1 cellular context compared by ENCODE assay signal in the genomic region with DNA sequence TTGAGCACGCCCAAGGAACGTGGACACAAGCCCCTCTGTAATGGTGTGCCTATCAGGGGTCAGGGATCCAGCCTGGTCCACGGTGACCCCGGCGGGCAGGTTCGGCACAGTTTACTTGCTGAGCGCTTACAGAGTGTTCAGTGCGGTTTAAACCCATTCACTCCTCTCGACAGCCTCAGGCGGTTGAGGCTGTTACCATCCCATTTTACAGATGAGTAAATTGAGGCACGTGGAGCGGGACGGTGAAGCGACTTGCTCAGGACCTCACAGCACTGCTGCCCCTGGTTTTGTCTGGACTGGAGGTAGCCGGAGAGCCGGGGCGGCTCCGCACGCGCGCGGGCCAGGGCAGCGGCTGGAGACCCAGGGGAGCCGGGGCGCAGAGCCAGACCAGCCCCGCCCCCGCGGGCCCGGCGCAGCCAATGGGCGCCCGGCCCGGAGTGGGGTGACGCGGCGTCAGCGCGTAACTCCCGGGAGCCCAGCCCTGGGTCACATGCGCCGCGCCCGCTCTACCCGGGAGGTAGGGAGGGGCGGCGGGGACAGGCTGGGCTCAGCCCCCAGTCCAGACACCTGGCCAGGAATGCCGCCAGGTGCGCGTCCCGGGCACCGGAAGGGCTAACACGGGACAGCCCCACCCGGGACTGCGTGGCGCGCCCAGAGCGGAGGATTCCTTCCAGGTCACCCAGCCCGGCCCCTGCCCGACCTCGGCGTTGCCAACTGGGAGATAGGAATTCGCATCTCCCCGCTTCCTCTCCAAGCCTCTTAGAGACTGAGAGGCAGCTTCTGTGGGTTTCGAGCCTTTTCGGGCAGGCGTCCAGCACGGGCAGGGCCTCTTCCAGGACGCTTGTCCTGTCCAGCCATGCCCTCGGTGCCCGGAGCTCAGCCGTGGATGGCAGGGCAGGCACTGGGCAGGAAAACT.
TF ChIP-seq lines count a peak whose summit lies in the region.

No MANE protein-coding gene starts in this region.

TF ChIP-seq in HepG2, 621 proteins besides CTCF, POLR2A, EP300 and RAD21 (continued from another document):
- TF ChIP-seq AHDC1 (CRISPR knock-in tag; IDR thresholded peaks at IDR 0.05; ENCODE audit: borderline replicate concordance) (no peak), ZFP37 (CRISPR knock-in tag; IDR thresholded peaks at IDR 0.05; ENCODE audit: borderline replicate concordance) (no peak), GMEB1 (CRISPR knock-in tag; IDR thresholded peaks at IDR 0.05; ENCODE audit: borderline replicate concordance) (peak; percentile 80), SMYD3 (CRISPR knock-in tag; IDR thresholded peaks at IDR 0.05) (0 out of 2 replicates have a peak, but pooled peaks have one; percentile 25), ZNF337 (CRISPR knock-in tag; IDR thresholded peaks at IDR 0.05; ENCODE audit: borderline replicate concordance, low read depth) (peak; percentile 38; the same call in 1 of the 2 replicates), GATAD2A (CRISPR knock-in tag; IDR thresholded peaks at IDR 0.05) (peak; percentile 52; the same call in 1 of the 2 replicates), ZNF441 (CRISPR knock-in tag; IDR thresholded peaks at IDR 0.05; ENCODE audit: borderline replicate concordance) (peak; percentile 75; the same call in 1 of the 2 replicates), ZNF253 (CRISPR knock-in tag; IDR thresholded peaks at IDR 0.05; ENCODE audit: borderline replicate concordance) (0 out of 2 replicates have a peak, but pooled peaks have one; percentile 82), ZNF879 (CRISPR knock-in tag; IDR thresholded peaks at IDR 0.05) (no peak), ZMYM2 (CRISPR knock-in tag; IDR thresholded peaks at IDR 0.05) (peak; percentile 97), CHD4 (IDR thresholded peaks at IDR 0.05; ENCODE audit: borderline replicate concordance, low read length) (peak; percentile 98; the same call in 1 of the 2 replicates), ZNF761 (CRISPR knock-in tag; conservative IDR thresholded peaks at IDR 0.05) (0 out of 2 replicates have a peak, but pooled peaks have one; percentile 36), NFRKB (IDR thresholded peaks at IDR 0.05) (no peak), ZNF629 (CRISPR knock-in tag; conservative IDR thresholded peaks at IDR 0.05) (peak; percentile 100), ZFP82 (CRISPR knock-in tag; IDR thresholded peaks at IDR 0.05; ENCODE audit: borderline replicate concordance) (peak; percentile 43; the same call in 1 of the 2 replicates), TCF12 (IDR thresholded peaks at IDR 0.05) (no peak), TCF12 (CRISPR knock-in tag; IDR thresholded peaks at IDR 0.05) (peak; percentile 78; the same call in 1 of the 2 replicates), ZNF570 (CRISPR knock-in tag; IDR thresholded peaks at IDR 0.05; ENCODE audit: borderline replicate concordance) (no peak), ZNF558 (CRISPR knock-in tag; IDR thresholded peaks at IDR 0.05; ENCODE audit: borderline replicate concordance) (peak; percentile 83; the same call in 1 of the 2 replicates), STAT5B (CRISPR knock-in tag; IDR thresholded peaks at IDR 0.05) (no peak), ZNF768 (CRISPR knock-in tag; IDR thresholded peaks at IDR 0.05) (peak; percentile 89), ZSCAN9 (CRISPR knock-in tag; IDR thresholded peaks at IDR 0.05; ENCODE audit: borderline replicate concordance) (peak; percentile 80; the same call in 1 of the 2 replicates), MIER2 (CRISPR knock-in tag; IDR thresholded peaks at IDR 0.05) (peak; percentile 27; the same call in 1 of the 2 replicates), MEIS2 (CRISPR knock-in tag; IDR thresholded peaks at IDR 0.05) (peak; percentile 29; the same call in 1 of the 2 replicates)
- TF ChIP-seq, protein P1, sequence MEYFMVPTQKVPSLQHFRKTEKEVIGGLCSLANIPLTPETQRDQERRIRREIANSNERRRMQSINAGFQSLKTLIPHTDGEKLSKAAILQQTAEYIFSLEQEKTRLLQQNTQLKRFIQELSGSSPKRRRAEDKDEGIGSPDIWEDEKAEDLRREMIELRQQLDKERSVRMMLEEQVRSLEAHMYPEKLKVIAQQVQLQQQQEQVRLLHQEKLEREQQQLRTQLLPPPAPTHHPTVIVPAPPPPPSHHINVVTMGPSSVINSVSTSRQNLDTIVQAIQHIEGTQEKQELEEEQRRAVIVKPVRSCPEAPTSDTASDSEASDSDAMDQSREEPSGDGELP (IDR thresholded peaks at IDR 0.05; ENCODE audit: borderline replicate concordance, low read depth): peak; percentile 73; the same call in 1 of the 2 replicates
- TF ChIP-seq, protein P2, sequence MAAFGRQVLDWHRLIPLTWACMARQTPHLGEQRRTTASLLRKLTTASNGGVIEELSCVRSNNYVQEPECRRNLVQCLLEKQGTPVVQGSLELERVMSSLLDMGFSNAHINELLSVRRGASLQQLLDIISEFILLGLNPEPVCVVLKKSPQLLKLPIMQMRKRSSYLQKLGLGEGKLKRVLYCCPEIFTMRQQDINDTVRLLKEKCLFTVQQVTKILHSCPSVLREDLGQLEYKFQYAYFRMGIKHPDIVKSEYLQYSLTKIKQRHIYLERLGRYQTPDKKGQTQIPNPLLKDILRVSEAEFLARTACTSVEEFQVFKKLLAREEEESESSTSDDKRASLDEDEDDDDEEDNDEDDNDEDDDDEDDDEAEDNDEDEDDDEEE (CRISPR knock-in tag; IDR thresholded peaks at IDR 0.05): peak; percentile 75; the same call in 1 of the 2 replicates
- TF ChIP-seq, protein P3, sequence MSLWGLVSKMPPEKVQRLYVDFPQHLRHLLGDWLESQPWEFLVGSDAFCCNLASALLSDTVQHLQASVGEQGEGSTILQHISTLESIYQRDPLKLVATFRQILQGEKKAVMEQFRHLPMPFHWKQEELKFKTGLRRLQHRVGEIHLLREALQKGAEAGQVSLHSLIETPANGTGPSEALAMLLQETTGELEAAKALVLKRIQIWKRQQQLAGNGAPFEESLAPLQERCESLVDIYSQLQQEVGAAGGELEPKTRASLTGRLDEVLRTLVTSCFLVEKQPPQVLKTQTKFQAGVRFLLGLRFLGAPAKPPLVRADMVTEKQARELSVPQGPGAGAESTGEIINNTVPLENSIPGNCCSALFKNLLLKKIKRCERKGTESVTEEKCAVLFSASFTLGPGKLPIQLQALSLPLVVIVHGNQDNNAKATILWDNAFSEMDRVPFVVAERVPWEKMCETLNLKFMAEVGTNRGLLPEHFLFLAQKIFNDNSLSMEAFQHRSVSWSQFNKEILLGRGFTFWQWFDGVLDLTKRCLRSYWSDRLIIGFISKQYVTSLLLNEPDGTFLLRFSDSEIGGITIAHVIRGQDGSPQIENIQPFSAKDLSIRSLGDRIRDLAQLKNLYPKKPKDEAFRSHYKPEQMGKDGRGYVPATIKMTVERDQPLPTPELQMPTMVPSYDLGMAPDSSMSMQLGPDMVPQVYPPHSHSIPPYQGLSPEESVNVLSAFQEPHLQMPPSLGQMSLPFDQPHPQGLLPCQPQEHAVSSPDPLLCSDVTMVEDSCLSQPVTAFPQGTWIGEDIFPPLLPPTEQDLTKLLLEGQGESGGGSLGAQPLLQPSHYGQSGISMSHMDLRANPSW (CRISPR knock-in tag; IDR thresholded peaks at IDR 0.05; ENCODE audit: borderline replicate concordance): no peak
- TF ChIP-seq, protein P4, sequence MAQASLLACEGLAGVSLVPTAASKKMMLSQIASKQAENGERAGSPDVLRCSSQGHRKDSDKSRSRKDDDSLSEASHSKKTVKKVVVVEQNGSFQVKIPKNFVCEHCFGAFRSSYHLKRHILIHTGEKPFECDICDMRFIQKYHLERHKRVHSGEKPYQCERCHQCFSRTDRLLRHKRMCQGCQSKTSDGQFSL (CRISPR knock-in tag; IDR thresholded peaks at IDR 0.05): 0 out of 2 replicates have a peak, but pooled peaks have one; percentile 31
- TF ChIP-seq, protein P5, sequence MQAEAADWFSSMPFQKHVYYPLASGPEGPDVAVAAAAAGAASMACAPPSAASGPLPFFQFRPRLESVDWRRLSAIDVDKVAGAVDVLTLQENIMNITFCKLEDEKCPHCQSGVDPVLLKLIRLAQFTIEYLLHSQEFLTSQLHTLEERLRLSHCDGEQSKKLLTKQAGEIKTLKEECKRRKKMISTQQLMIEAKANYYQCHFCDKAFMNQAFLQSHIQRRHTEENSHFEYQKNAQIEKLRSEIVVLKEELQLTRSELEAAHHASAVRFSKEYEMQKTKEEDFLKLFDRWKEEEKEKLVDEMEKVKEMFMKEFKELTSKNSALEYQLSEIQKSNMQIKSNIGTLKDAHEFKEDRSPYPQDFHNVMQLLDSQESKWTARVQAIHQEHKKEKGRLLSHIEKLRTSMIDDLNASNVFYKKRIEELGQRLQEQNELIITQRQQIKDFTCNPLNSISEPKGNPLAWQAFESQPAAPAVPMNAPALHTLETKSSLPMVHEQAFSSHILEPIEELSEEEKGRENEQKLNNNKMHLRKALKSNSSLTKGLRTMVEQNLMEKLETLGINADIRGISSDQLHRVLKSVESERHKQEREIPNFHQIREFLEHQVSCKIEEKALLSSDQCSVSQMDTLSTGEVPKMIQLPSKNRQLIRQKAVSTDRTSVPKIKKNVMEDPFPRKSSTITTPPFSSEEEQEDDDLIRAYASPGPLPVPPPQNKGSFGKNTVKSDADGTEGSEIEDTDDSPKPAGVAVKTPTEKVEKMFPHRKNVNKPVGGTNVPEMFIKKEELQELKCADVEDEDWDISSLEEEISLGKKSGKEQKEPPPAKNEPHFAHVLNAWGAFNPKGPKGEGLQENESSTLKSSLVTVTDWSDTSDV (CRISPR knock-in tag; IDR thresholded peaks at IDR 0.05): peak; percentile 69; the same call in 1 of the 2 replicates
